8 cellular contexts compared by ENCODE assay signal in genomic region chr4:101345596-101346311, GRCh38. TPM values are rescaled to one million over a fixed set of nuclear protein-coding genes. Genes with fewer than 3 reads are reported as not detected.
DNase-seq lines count a peak whose midpoint lies in the region; ATAC-seq and TF ChIP-seq lines count a peak whose summit lies in the region.

No MANE protein-coding gene starts in this region.

- H3K27me3 ChIP-seq in Caco-2 (replicated peaks; ENCODE audit: control insufficient read depth, insufficient read depth, low read length): no peaks in the 10 kb centered on the region
- no peaks in the 10 kb centered on the region for H3K27me3 ChIP-seq in thoracic aorta (replicated peaks; ENCODE audit: insufficient read depth)

- H3K4me3 ChIP-seq in Caco-2 (ENCODE audit: low read depth, low read length) (peak overlapping the region; percentile 92), thoracic aorta (peak overlapping the region; percentile 92)

- POLR2A ChIA-PET in Caco-2 (lab: Charles Lee): no interaction called here

- CTCF ChIA-PET in Caco-2 (lab: Charles Lee): no interaction called here
- CTCF ChIA-PET in activated naive CD4-positive, alpha-beta T cell treated with anti-CD3 and anti-CD28 coated beads for 36 hours (lab: Charles Lee): interaction anchor here (0.5 kb wide), 1 partner anchor 22 kb away, joined by 4 read pairs; no protein-coding TSS in a partner anchor

- H3K36me3 Mint-ChIP-seq in Caco-2 (ENCODE audit: insufficient read depth, unreplicated experiment): peaks cover 25% of the 10 kb centered on the region
- H3K36me3 Mint-ChIP-seq in activated naive CD4-positive, alpha-beta T cell treated with anti-CD3 and anti-CD28 coated beads for 36 hours (ENCODE audit: low read depth): no peaks in the 10 kb centered on the region

- peak; percentile 10 for ATAC-seq in HG03066 (IDR thresholded peaks at IDR 0.05; ENCODE audit: low read depth, unreplicated experiment)
- ATAC-seq in thoracic aorta (ENCODE audit: insufficient number of reproducible peaks, low FRiP score, low read depth): no peak
- ATAC-seq in HG03571 (IDR thresholded peaks at IDR 0.05; ENCODE audit: unreplicated experiment): no peak

- H3K9me3 ChIP-seq in Caco-2 (no peaks in the 10 kb centered on the region), thoracic aorta (no peaks in the 10 kb centered on the region)

- no peaks in the 10 kb centered on the region for H3K9me3 Mint-ChIP-seq in Caco-2 (ENCODE audit: unreplicated experiment)
- H3K9me3 Mint-ChIP-seq in activated naive CD4-positive, alpha-beta T cell treated with anti-CD3 and anti-CD28 coated beads for 36 hours: no peaks in the 10 kb centered on the region

- peaks cover 18% of the 10 kb centered on the region for H3K4me1 Mint-ChIP-seq in Caco-2 (ENCODE audit: low read depth, unreplicated experiment)
- peaks cover 31% of the 10 kb centered on the region for H3K4me1 Mint-ChIP-seq in activated naive CD4-positive, alpha-beta T cell treated with anti-CD3 and anti-CD28 coated beads for 36 hours (ENCODE audit: low read depth)

- H3K27ac ChIP-seq in thoracic aorta: peak overlapping the region in 1 of 2 donors; percentile 96

- no peaks in the 10 kb centered on the region for H3K27me3 Mint-ChIP-seq in Caco-2 (ENCODE audit: insufficient read depth, unreplicated experiment)
- peaks cover 31% of the 10 kb centered on the region for H3K27me3 Mint-ChIP-seq in activated naive CD4-positive, alpha-beta T cell treated with anti-CD3 and anti-CD28 coated beads for 36 hours (ENCODE audit: low read depth)

- no TSS peak for BruUV-seq in Caco-2 (replicated peaks; lab: Mats Ljungman, UMichigan)

- peak overlapping the region; percentile 81 for H3K27ac Mint-ChIP-seq in Caco-2 (ENCODE audit: unreplicated experiment)
- no peak overlapping the region for H3K27ac Mint-ChIP-seq in activated naive CD4-positive, alpha-beta T cell treated with anti-CD3 and anti-CD28 coated beads for 36 hours

- H3K36me3 ChIP-seq in Caco-2 (ENCODE audit: control insufficient read depth, insufficient read depth, low read length): no peaks in the 10 kb centered on the region
- no peaks in the 10 kb centered on the region for H3K36me3 ChIP-seq in thoracic aorta

- H3K4me1 ChIP-seq in Caco-2 (peaks cover 26% of the 10 kb centered on the region), thoracic aorta (ENCODE audit: control insufficient read depth in 1 of 2, low read depth in 2 of 2) (peaks cover 21 to 34% of the 10 kb centered on the region in 2 donors)

- H3K4me3 Mint-ChIP-seq in Caco-2 (ENCODE audit: unreplicated experiment): peak overlapping the region; percentile 95
- peak overlapping the region; percentile 95 for H3K4me3 Mint-ChIP-seq in activated naive CD4-positive, alpha-beta T cell treated with anti-CD3 and anti-CD28 coated beads for 36 hours

- DNase-seq in Caco-2 (peak; percentile 50 to 67), RPMI7951 (ENCODE audit: low read depth) (peak; percentile 59), globus pallidus (ENCODE audit: low spot score) (peak; percentile 48), occipital lobe (lab: John Stamatoyannopoulos, UW) (peak; percentile 33), thoracic aorta (ENCODE audit: low spot score) (no peak)
- DNase-seq in activated naive CD4-positive, alpha-beta T cell treated with anti-CD3 and anti-CD28 coated beads for 36 hours: peak; percentile 48

- intact Hi-C loops in Caco-2 (cut with micrococcal nuclease; ENCODE audit: unreplicated experiment): loop anchor here (1.0 to 5.0 kb wide), 6 partner anchors 72 to 1482 kb away; partner anchors contain the start of gene UBE2D3
- intact Hi-C loops in activated naive CD4-positive, alpha-beta T cell treated with anti-CD3 and anti-CD28 coated beads for 36 hours (cut with micrococcal nuclease): loop anchor here (2.0 to 10.0 kb wide), 9 partner anchors 73 to 1482 kb away; partner anchors contain the start of genes MANBA and UBE2D3

- TF ChIP-seq CTCF in Caco-2 (IDR thresholded peaks at IDR 0.05; ENCODE audit: insufficient read depth in 1 of 2, low read depth in 1 of 2, low read length in 1 of 2, severe bottlenecking in 1 of 2, unreplicated experiment in 1 of 2) (no peak), thoracic aorta (IDR thresholded peaks at IDR 0.05) (no peak)

RNA-seq across cellular contexts. Expression of gene PPP3CA, which starts 1.6 kb away (rescaled TPM):
- total RNA-seq in Caco-2 (2022): 33.8 and 34.1 TPM in 2 replicates
- 31.2 and 45.4 TPM in 2 replicates for total RNA-seq in RPMI7951 (2014; rRNA removed; shearing (Covaris generic))
- 1 to 10 TPM; 2.4 to 3.4 TPM for total RNA-seq in activated naive CD4-positive, alpha-beta T cell treated with anti-CD3 and anti-CD28 coated beads for 36 hours
- 159 TPM for total RNA-seq in occipital lobe
- total RNA-seq in thoracic aorta: 10 to 100 TPM; 21.9 to 43.2 TPM
